Comparison of ENCODE assay signal across 9 cellular contexts in genomic region chr6:73732845-73733675, GRCh38. TPM values are rescaled to one million over a fixed set of nuclear protein-coding genes. Genes with fewer than 3 reads are reported as not detected.
DNase-seq lines count a peak whose midpoint lies in the region; ATAC-seq and TF ChIP-seq lines count a peak whose summit lies in the region.
"Had no signal": no experiment of that assay in that cellular context is flagged by ENCODE, and none has a peak within 500 bp of the region (broad histone marks: within the 10 kb centered on the region; RNA-seq: fewer than 3 reads in every experiment).

No MANE protein-coding gene starts in this region.

- peaks cover 14% of the 10 kb centered on the region for H3K4me1 Mint-ChIP-seq in activated CD4-positive, alpha-beta T cell treated with anti-CD3 and anti-CD28 coated beads for 36 hours

- no peak overlapping the region for H3K27ac Mint-ChIP-seq in activated CD4-positive, alpha-beta T cell treated with anti-CD3 and anti-CD28 coated beads for 36 hours

- no peaks in the 10 kb centered on the region for H3K4me1 ChIP-seq in colonic mucosa

- peaks cover 10% of the 10 kb centered on the region for H3K36me3 Mint-ChIP-seq in activated CD4-positive, alpha-beta T cell treated with anti-CD3 and anti-CD28 coated beads for 36 hours (ENCODE audit: low read depth)

- H3K27me3 ChIP-seq in colonic mucosa, result no peaks in the 10 kb centered on the region

- no peaks in the 10 kb centered on the region for H3K9me3 ChIP-seq in colonic mucosa

- intact Hi-C loops in activated CD4-positive, alpha-beta T cell treated with anti-CD3 and anti-CD28 coated beads for 36 hours (cut with DNase I, micrococcal nuclease), result loop anchor here (1.0 kb wide), 1 partner anchor 58 kb away; no protein-coding TSS in a partner anchor
- intact Hi-C loops in colonic mucosa (cut with DNase I), result loop anchor here (2.0 kb wide), 1 partner anchor 58 kb away; no protein-coding TSS in a partner anchor

- H3K36me3 ChIP-seq in colonic mucosa, result no peaks in the 10 kb centered on the region

- CTCF ChIA-PET in activated CD4-positive, alpha-beta T cell treated with anti-CD3 and anti-CD28 coated beads for 36 hours (lab: Charles Lee), result interaction anchor here (0.6 to 6.3 kb wide), 43 partner anchors 9 to 1867 kb away, joined by 3 to 157 read pairs (median 4); no protein-coding TSS in a partner anchor

- H3K27me3 Mint-ChIP-seq in activated CD4-positive, alpha-beta T cell treated with anti-CD3 and anti-CD28 coated beads for 36 hours, result no peaks in the 10 kb centered on the region
- H3K27me3 Mint-ChIP-seq: IgD-negative memory B cell had no signal

- DNase-seq in AG20443 (ENCODE audit: low spot score), result peak; percentile 86
- DNase-seq in NCI-H345 (lab: John Stamatoyannopoulos, UW), result peak; percentile 41
- peak; percentile 85 for DNase-seq in activated CD4-positive, alpha-beta T cell treated with anti-CD3 and anti-CD28 coated beads for 36 hours
- DNase-seq in colonic mucosa, result peak; percentile 64
- peak; percentile 76 to 84 for DNase-seq in lung microvascular endothelial cell (ENCODE audit: low read depth in 2 of 2)
- peak; percentile 24 for DNase-seq in stimulated activated CD8-positive, alpha-beta memory T cell treated with anti-CD3 and anti-CD28 coated beads, Interleukin-12 subunit alpha, Interleukin-12 subunit beta, amount 100 ng/mL, for 24 hours (ENCODE audit: extremely low read depth)

- no peaks in the 10 kb centered on the region for H3K9me3 Mint-ChIP-seq in activated CD4-positive, alpha-beta T cell treated with anti-CD3 and anti-CD28 coated beads for 36 hours (ENCODE audit: low read depth)
- H3K9me3 Mint-ChIP-seq: IgD-negative memory B cell had no signal

- peak; percentile 89 for TF ChIP-seq CTCF in colonic mucosa (IDR thresholded peaks at IDR 0.05)

- no peak overlapping the region for H3K9ac ChIP-seq in colonic mucosa (ENCODE audit: low read depth in 2 of 2, low read length in 2 of 2)

- ATAC-seq in GM18861 (IDR thresholded peaks at IDR 0.05; ENCODE audit: unreplicated experiment), result peak; percentile 52
- peak; percentile 71 for ATAC-seq in HG03066 (IDR thresholded peaks at IDR 0.05; ENCODE audit: low read depth, unreplicated experiment)
- ATAC-seq in activated CD4-positive, alpha-beta T cell treated with anti-CD3 and anti-CD28 coated beads for 36 hours, result peak; percentile 81

- H3K4me3 Mint-ChIP-seq in activated CD4-positive, alpha-beta T cell treated with anti-CD3 and anti-CD28 coated beads for 36 hours, result no peak overlapping the region
- H3K4me3 Mint-ChIP-seq: IgD-negative memory B cell had no signal

- POLR2A ChIA-PET in activated CD4-positive, alpha-beta T cell treated with anti-CD3 and anti-CD28 coated beads for 36 hours (lab: Charles Lee), result no interaction called here

- no peak overlapping the region for H3K27ac ChIP-seq in colonic mucosa

- H3K4me3 ChIP-seq in colonic mucosa, result no peak overlapping the region

RNA-seq across cellular contexts. Expression of gene CD109, which starts 37.1 kb away (rescaled TPM):
- 10 to 100 TPM; 13.2 to 15.8 TPM for total RNA-seq in activated CD4-positive, alpha-beta T cell treated with anti-CD3 and anti-CD28 coated beads for 36 hours
- 1 to 10 TPM; 1.1 to 4.5 TPM for total RNA-seq in colonic mucosa
- 1.2 and 6.5 TPM in 2 replicates for total RNA-seq in lung microvascular endothelial cell

Comparison
In these comparisons a context has a peak if more than half of its experiments do, and no peak if none do; other contexts are left out.
1. DNase-seq: peak in every context shown above with its lines; median percentile 86 in AG20443; 85 in activated CD4-positive, alpha-beta T cell treated with anti-CD3 and anti-CD28 coated beads for 36 hours; 80 in lung microvascular endothelial cell; 64 in colonic mucosa; 41 in NCI-H345; 24 in stimulated activated CD8-positive, alpha-beta memory T cell treated with anti-CD3 and anti-CD28 coated beads, Interleukin-12 subunit alpha, Interleukin-12 subunit beta, amount 100 ng/mL, for 24 hours.